1 cellular context compared by ENCODE assay signal in the genomic region with DNA sequence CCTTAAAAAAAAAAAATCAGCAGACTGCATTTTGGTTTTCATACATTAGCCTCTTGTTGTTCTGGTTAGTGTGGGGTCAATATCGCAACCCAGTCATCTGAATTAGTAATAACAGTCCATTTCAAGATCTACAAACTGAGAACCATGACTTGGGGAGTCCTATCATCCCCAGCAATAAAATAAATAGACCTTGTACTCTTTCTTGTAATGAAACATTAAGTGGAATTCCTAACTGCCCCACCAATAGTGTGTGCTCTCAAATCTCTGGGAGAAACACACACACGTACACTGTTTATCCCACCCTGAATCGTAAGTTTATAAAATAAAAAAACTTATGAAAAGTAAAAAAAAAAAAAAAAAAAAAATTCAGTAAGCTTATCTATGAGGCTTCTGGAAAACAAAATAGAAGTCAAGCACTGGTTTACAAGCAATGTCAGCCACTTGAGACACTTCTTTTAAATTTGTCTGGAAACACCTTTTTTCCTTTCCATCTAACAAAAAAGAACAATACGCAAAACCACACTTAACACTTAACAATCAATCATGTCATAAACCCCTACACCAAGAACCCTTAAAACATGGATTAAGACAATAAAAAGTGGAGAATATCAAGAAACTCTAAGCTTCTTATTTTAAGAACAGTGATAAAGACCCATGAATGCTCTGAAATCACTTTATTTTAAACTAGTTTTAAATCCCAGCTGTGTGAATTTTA.
TF ChIP-seq lines count a peak whose summit lies in the region.

No MANE protein-coding gene starts in this region.

TF ChIP-seq in GM12878, 131 proteins besides CTCF, POLR2A, EP300 and RAD21:
- TF ChIP-seq CHD1 (IDR thresholded peaks at IDR 0.05; ENCODE audit: low read depth, low read length), result no peak
- no peak for TF ChIP-seq IKZF2 (IDR thresholded peaks at IDR 0.05)
- no peak for TF ChIP-seq ATF7 (IDR thresholded peaks at IDR 0.05; ENCODE audit: low read depth)
- no peak for TF ChIP-seq ESRRA (IDR thresholded peaks at IDR 0.05; ENCODE audit: low read length)
- no peak for TF ChIP-seq BHLHE40 (IDR thresholded peaks at IDR 0.05; ENCODE audit: borderline replicate concordance in 1 of 2, low read depth in 2 of 2, low read length in 1 of 2)
- TF ChIP-seq, protein P1, sequence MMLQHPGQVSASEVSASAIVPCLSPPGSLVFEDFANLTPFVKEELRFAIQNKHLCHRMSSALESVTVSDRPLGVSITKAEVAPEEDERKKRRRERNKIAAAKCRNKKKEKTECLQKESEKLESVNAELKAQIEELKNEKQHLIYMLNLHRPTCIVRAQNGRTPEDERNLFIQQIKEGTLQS (IDR thresholded peaks at IDR 0.05; ENCODE audit: borderline replicate concordance, extremely low read depth, low read depth, low read length), result no peak
- no peak for TF ChIP-seq MEF2B (IDR thresholded peaks at IDR 0.05; ENCODE audit: partially characterized antibody, poor library complexity, severe bottlenecking)
- no peak for TF ChIP-seq MYC (IDR thresholded peaks at IDR 0.05; ENCODE audit: insufficient read depth, insufficient read length, insufficient replicate concordance, low read length, severe bottlenecking)
- TF ChIP-seq, protein P2, sequence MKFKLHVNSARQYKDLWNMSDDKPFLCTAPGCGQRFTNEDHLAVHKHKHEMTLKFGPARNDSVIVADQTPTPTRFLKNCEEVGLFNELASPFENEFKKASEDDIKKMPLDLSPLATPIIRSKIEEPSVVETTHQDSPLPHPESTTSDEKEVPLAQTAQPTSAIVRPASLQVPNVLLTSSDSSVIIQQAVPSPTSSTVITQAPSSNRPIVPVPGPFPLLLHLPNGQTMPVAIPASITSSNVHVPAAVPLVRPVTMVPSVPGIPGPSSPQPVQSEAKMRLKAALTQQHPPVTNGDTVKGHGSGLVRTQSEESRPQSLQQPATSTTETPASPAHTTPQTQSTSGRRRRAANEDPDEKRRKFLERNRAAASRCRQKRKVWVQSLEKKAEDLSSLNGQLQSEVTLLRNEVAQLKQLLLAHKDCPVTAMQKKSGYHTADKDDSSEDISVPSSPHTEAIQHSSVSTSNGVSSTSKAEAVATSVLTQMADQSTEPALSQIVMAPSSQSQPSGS (IDR thresholded peaks at IDR 0.05; ENCODE audit: low read length), result no peak
- no peak for TF ChIP-seq NRF1 (conservative IDR thresholded peaks at IDR 0.05; ENCODE audit: low read depth, low read length)
- no peak for TF ChIP-seq STAT3 (IDR thresholded peaks at IDR 0.05; ENCODE audit: low read depth, low read length)
- no peak for TF ChIP-seq MXI1 (IDR thresholded peaks at IDR 0.05; ENCODE audit: low read depth, low read length)
- TF ChIP-seq RCOR1 (conservative IDR thresholded peaks at IDR 0.05; ENCODE audit: low read depth, low read length), result no peak
- TF ChIP-seq GATAD2B (conservative IDR thresholded peaks at IDR 0.05; ENCODE audit: low read depth), result no peak
- TF ChIP-seq, protein P3, sequence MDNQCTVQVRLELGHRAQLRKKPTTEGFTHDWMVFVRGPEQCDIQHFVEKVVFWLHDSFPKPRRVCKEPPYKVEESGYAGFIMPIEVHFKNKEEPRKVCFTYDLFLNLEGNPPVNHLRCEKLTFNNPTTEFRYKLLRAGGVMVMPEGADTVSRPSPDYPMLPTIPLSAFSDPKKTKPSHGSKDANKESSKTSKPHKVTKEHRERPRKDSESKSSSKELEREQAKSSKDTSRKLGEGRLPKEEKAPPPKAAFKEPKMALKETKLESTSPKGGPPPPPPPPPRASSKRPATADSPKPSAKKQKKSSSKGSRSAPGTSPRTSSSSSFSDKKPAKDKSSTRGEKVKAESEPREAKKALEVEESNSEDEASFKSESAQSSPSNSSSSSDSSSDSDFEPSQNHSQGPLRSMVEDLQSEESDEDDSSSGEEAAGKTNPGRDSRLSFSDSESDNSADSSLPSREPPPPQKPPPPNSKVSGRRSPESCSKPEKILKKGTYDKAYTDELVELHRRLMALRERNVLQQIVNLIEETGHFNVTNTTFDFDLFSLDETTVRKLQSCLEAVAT (IDR thresholded peaks at IDR 0.05), result no peak
- TF ChIP-seq, protein P4, sequence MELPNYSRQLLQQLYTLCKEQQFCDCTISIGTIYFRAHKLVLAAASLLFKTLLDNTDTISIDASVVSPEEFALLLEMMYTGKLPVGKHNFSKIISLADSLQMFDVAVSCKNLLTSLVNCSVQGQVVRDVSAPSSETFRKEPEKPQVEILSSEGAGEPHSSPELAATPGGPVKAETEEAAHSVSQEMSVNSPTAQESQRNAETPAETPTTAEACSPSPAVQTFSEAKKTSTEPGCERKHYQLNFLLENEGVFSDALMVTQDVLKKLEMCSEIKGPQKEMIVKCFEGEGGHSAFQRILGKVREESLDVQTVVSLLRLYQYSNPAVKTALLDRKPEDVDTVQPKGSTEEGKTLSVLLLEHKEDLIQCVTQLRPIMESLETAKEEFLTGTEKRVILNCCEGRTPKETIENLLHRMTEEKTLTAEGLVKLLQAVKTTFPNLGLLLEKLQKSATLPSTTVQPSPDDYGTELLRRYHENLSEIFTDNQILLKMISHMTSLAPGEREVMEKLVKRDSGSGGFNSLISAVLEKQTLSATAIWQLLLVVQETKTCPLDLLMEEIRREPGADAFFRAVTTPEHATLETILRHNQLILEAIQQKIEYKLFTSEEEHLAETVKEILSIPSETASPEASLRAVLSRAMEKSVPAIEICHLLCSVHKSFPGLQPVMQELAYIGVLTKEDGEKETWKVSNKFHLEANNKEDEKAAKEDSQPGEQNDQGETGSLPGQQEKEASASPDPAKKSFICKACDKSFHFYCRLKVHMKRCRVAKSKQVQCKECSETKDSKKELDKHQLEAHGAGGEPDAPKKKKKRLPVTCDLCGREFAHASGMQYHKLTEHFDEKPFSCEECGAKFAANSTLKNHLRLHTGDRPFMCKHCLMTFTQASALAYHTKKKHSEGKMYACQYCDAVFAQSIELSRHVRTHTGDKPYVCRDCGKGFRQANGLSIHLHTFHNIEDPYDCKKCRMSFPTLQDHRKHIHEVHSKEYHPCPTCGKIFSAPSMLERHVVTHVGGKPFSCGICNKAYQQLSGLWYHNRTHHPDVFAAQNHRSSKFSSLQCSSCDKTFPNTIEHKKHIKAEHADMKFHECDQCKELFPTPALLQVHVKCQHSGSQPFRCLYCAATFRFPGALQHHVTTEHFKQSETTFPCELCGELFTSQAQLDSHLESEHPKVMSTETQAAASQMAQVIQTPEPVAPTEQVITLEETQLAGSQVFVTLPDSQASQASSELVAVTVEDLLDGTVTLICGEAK (IDR thresholded peaks at IDR 0.05; ENCODE audit: borderline replicate concordance), result no peak
- no peak for TF ChIP-seq SUZ12 (IDR thresholded peaks at IDR 0.05; ENCODE audit: unreplicated experiment)
